ENCODE assay signal across 6 cellular contexts in the genomic region with DNA sequence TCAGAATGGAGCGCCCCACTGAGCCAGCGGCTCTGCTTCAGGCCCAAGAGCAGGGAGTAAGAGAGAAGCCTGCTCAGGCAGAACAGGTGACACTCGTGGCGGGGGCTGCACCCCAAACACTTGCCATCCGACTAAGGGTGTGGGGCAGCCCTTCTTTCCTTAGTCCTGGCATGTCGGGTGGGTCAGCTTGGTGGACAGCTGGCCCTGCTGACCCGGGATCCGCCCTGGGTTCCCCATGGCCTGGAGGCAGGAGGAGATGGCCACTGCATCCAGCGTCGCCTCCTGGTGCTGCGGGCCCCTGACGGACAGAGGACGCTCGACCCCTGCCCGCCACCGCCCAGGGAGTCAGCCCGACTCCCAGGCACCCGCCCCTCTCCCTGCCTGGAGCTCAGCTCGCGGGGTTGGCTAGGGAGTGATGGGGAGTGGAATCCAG. TPM values are rescaled to one million over a fixed set of nuclear protein-coding genes. Genes with fewer than 3 reads are reported as not detected.
DNase-seq lines count a peak whose midpoint lies in the region; ATAC-seq, FAIRE-seq and TF ChIP-seq lines count a peak whose summit lies in the region.

No MANE protein-coding gene starts in this region.

- FAIRE-seq in small intestine (lab: Jason Lieb, UNC), result no peak

- H3K36me3 ChIP-seq in OCI-LY1 (ENCODE audit: insufficient read depth, low read length) (no peaks in the 10 kb centered on the region), esophagus squamous epithelium (peaks cover 0 to 19% (median 0%) of the 10 kb centered on the region in 3 donors), small intestine (ENCODE audit: control insufficient read depth in 2 of 2, insufficient read depth in 2 of 2, low read length in 2 of 2) (no peaks in the 10 kb centered on the region)

- intact Hi-C loops in esophagus squamous epithelium (cut with DNase I), result no loop called here

- no peak for ATAC-seq in HG02852 (IDR thresholded peaks at IDR 0.05; ENCODE audit: unreplicated experiment)

- no peak overlapping the region for H2AFZ ChIP-seq in OCI-LY1 (ENCODE audit: low read length)

- TF ChIP-seq CTCF in OCI-LY1 (IDR thresholded peaks at IDR 0.05; ENCODE audit: low read length) (no peak), esophagus squamous epithelium (IDR thresholded peaks at IDR 0.05) (no peak)

- no peaks in the 10 kb centered on the region for H3K9me2 ChIP-seq in OCI-LY1 (ENCODE audit: low read depth, low read length)

- H3K9me3 ChIP-seq in OCI-LY1 (ENCODE audit: low read length), result no peaks in the 10 kb centered on the region
- H3K9me3 ChIP-seq in esophagus squamous epithelium, result no peaks in the 10 kb centered on the region
- no peaks in the 10 kb centered on the region for H3K9me3 ChIP-seq in small intestine (ENCODE audit: control insufficient read depth, low read depth)

- peak overlapping the region; percentile 85 for H3K4me2 ChIP-seq in OCI-LY1 (ENCODE audit: low read length)

- 71% methylated on average over 6 of the region's 20 CpGs; no CpG with 5 or more reads in 1 of the 2 donors for WGBS in esophagus squamous epithelium, 2 donors
- WGBS in small intestine, 3 donors, result 28 to 33% (median 30%) methylated on average over 14 to 20 of the region's 20 CpGs

- H3K27me3 ChIP-seq in OCI-LY1 (ENCODE audit: insufficient read depth, low read length) (0 out of 2 replicates have a peak, but pooled peaks cover 7% of the 10 kb centered on the region), esophagus squamous epithelium (no peaks in the 10 kb centered on the region), small intestine (ENCODE audit: control insufficient read depth in 2 of 2, insufficient read depth in 2 of 2, low read length in 2 of 2) (no peaks in the 10 kb centered on the region)

- H3K4me3 ChIP-seq in OCI-LY1 (ENCODE audit: low read depth, low read length, poor library complexity, severe bottlenecking), result peak overlapping the region; percentile 71
- peak overlapping the region; percentile 67 to 98 (median 82) for H3K4me3 ChIP-seq in esophagus squamous epithelium
- peak overlapping the region; percentile 36 to 81 for H3K4me3 ChIP-seq in small intestine (ENCODE audit: low read depth in 1 of 2, low read length in 2 of 2)

- H3F3A ChIP-seq in OCI-LY1 (ENCODE audit: insufficient read depth, low read length), result no peaks in the 10 kb centered on the region; the same call in 1 of the 2 replicates

- H3K9ac ChIP-seq in OCI-LY1 (ENCODE audit: low read length), result peak overlapping the region; percentile 64

- TF ChIP-seq POLR2A in esophagus squamous epithelium (IDR thresholded peaks at IDR 0.05), result no peak

- no peaks in the 10 kb centered on the region for H3K79me2 ChIP-seq in OCI-LY1 (ENCODE audit: insufficient read depth, low read length)

- H3K27ac ChIP-seq in OCI-LY1 (ENCODE audit: low read depth, low read length, poor library complexity, severe bottlenecking), result no peak overlapping the region
- peak overlapping the region; percentile 87 to 94 (median 94) for H3K27ac ChIP-seq in esophagus squamous epithelium
- H3K27ac ChIP-seq in small intestine (ENCODE audit: low read depth in 1 of 2, low read length in 1 of 2), result peak overlapping the region; percentile 89 to 91

- H3K4me1 ChIP-seq in OCI-LY1 (ENCODE audit: insufficient read depth, low read length, severe bottlenecking) (peaks cover 13% of the 10 kb centered on the region), esophagus squamous epithelium (peaks cover 18 to 44% (median 31%) of the 10 kb centered on the region in 3 donors), small intestine (ENCODE audit: control insufficient read depth in 2 of 2, insufficient read depth in 1 of 2, low read depth in 1 of 2, low read length in 1 of 2) (peaks cover 0 to 4% of the 10 kb centered on the region in 2 donors)

- no peaks in the 10 kb centered on the region for H4K20me1 ChIP-seq in OCI-LY1 (ENCODE audit: insufficient read depth, low read length)

- DNase-seq in esophagus squamous epithelium (lab: John Stamatoyannopoulos, UW) (no peak), small intestine (no peak), nucleus accumbens (lab: John Stamatoyannopoulos, UW) (no peak), NCI-H1417 (lab: John Stamatoyannopoulos, UW) (no peak)

RNA-seq across cellular contexts. Expression of gene PAOX, which starts 1.2 kb away (rescaled TPM):
- total RNA-seq in esophagus squamous epithelium, result 10 to 100 TPM; 11.5 to 16.6 (median 15.9) TPM
- 10 to 100 TPM in 2 of 3 donors, 1 to 10 TPM in 1; 7.9 to 40.8 (median 12.3) TPM for polyA plus RNA-seq in small intestine

RNA-seq across cellular contexts. Expression of gene ECHS1, which starts 4.7 kb away (rescaled TPM):
- 100 to 1,000 TPM in 2 of 4 donors, 10 to 100 TPM in 2; 75.0 to 115 (median 99.2) TPM for total RNA-seq in esophagus squamous epithelium
- polyA plus RNA-seq in small intestine, result 100 to 1,000 TPM; 190 to 371 (median 260) TPM

RNA-seq across cellular contexts. Expression of gene MTG1, which starts 16.1 kb away (rescaled TPM):
- total RNA-seq in esophagus squamous epithelium, result 10 to 100 TPM; 24.6 to 32.8 (median 27.1) TPM
- 100 to 1,000 TPM in 2 of 3 donors, 10 to 100 TPM in 1; 72.6 to 124 (median 109) TPM for polyA plus RNA-seq in small intestine

RNA-seq across cellular contexts. Expression of gene FUOM, which starts 20.0 kb away (rescaled TPM):
- 10 to 100 TPM in 2 of 4 donors, 1 to 10 TPM in 2; 6.7 to 17.7 (median 12.5) TPM for total RNA-seq in esophagus squamous epithelium
- 100 to 1,000 TPM in 2 of 3 donors, 10 to 100 TPM in 1; 89.8 to 320 (median 240) TPM for polyA plus RNA-seq in small intestine

RNA-seq across cellular contexts. Expression of gene PRAP1, which starts 30.7 kb away (rescaled TPM):
- not detected for total RNA-seq in esophagus squamous epithelium
- 1,000 to 10,000 TPM in 2 of 3 donors, 100 to 1,000 TPM in 1; 284 to 2,052 (median 1,424) TPM for polyA plus RNA-seq in small intestine
